8 cellular contexts compared by ENCODE assay signal in the genomic region with DNA sequence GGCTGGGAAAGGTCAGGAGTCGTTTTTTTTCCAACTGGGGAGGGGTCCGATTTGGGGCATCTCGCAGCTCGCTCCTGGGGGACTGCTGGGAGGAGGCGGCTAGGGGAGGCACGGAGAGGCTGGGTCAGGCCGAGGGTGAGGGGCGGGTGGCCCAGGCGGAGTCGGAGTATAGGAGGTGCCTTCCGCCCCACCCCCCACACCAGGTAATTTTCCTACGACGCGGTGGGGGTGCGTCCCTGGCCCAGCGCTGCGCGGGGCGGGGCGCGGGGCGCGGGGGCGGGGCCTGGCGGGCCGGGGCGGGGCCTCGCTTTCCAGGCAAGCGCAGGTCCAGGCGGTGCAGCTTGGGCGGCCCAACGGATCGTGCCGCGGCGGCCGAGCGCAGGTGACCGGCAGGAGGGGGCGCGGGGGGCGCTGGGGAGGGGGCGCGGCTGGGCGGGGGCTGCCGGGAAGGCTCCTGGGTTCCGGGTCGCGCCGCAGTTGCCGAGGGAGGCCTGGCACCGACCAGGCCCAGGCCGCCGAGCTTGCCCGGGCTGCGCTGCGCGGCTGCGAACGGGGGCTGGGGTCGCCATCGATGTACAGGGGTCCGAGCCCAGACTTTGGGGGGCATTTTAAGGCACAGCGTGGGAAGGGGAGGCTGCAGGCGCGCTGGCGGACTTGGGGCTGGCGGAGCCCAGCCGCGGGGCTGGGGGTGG. TPM values are rescaled to one million over a fixed set of nuclear protein-coding genes. Genes with fewer than 3 reads are reported as not detected.
DNase-seq lines count a peak whose midpoint lies in the region; ATAC-seq and TF ChIP-seq lines count a peak whose summit lies in the region.

A gene with protein sequence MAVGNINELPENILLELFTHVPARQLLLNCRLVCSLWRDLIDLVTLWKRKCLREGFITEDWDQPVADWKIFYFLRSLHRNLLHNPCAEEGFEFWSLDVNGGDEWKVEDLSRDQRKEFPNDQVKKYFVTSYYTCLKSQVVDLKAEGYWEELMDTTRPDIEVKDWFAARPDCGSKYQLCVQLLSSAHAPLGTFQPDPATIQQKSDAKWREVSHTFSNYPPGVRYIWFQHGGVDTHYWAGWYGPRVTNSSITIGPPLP (plus strand): TSS at position 307 of the 692 bp plus-strand sequence. CDS start 959 bp downstream, outside the sequence.

- H3K4me3 Mint-ChIP-seq in endothelial cell (ENCODE audit: unreplicated experiment) = peak within 1 kb of the TSS; percentile 47

- ATAC-seq in GM19438 (IDR thresholded peaks at IDR 0.05; ENCODE audit: low read depth, unreplicated experiment) = peak; percentile 65

- H3K4me1 Mint-ChIP-seq in endothelial cell (ENCODE audit: unreplicated experiment) = peaks cover 2% of the 10 kb centered on the region

- H3K9me3 Mint-ChIP-seq in endothelial cell (ENCODE audit: unreplicated experiment) = no peaks in the 10 kb centered on the region

- H3K27ac Mint-ChIP-seq in endothelial cell (ENCODE audit: unreplicated experiment) = no peak within 1 kb of the TSS

- H3K4me3 ChIP-seq in BE2C (ENCODE audit: low read depth, low read length) = peak within 1 kb of the TSS; percentile 48

- DNase-seq in BE2C (no peak), LoVo (ENCODE audit: low spot score) (peak; percentile 66), endothelial cell (ENCODE audit: low spot score) (peak; percentile 39), mucosa of gallbladder (ENCODE audit: low spot score) (peak; percentile 66), NCI-H1694 treated with DMSO at 0.1 percent for 48 hours (lab: John Stamatoyannopoulos, UW) (no peak)
- DNase-seq in activated CD8-positive, alpha-beta memory T cell treated with anti-CD3 and anti-CD28 coated beads for 4 hours (ENCODE audit: low read depth in 2 of 2) = peak; percentile 20 to 45
- DNase-seq in stimulated activated CD8-positive, alpha-beta memory T cell treated with anti-CD3 and anti-CD28 coated beads, Interleukin-7, amount 100 ng/mL, for 4 hours (ENCODE audit: low read depth in 2 of 2) = peak; percentile 26 to 58

- H3K27me3 Mint-ChIP-seq in endothelial cell (ENCODE audit: unreplicated experiment) = peaks cover 14% of the 10 kb centered on the region

- no peaks in the 10 kb centered on the region for H3K27me3 ChIP-seq in BE2C

- H3K36me3 ChIP-seq in BE2C = no peaks in the 10 kb centered on the region

- peaks cover 4% of the 10 kb centered on the region for H3K36me3 Mint-ChIP-seq in endothelial cell (ENCODE audit: low read depth, unreplicated experiment)

- H3K4me1 ChIP-seq in BE2C = no peaks in the 10 kb centered on the region

- H3K9me3 ChIP-seq in BE2C = no peaks in the 10 kb centered on the region

- no peak for TF ChIP-seq CTCF in BE2C (IDR thresholded peaks at IDR 0.05; ENCODE audit: low read depth, low read length)
- no peak for TF ChIP-seq CTCF in endothelial cell (IDR thresholded peaks at IDR 0.05; ENCODE audit: unreplicated experiment)

RNA-seq across cellular contexts. Expression of the gene that starts here (rescaled TPM):
- 30.0 TPM for polyA plus RNA-seq in BE2C (2012; ENCODE audit: insufficient read depth, insufficient read length, low read depth)
- total RNA-seq in endothelial cell (ENCODE audit: unreplicated experiment) (10.2 TPM), mucosa of gallbladder (43.6 TPM)

Comparison
In these comparisons a context has a peak if more than half of its experiments do, and no peak if none do; other contexts are left out.
1. DNase-seq: peak in LoVo (single experiment), activated CD8-positive, alpha-beta memory T cell treated with anti-CD3 and anti-CD28 coated beads for 4 hours (2 of 2), endothelial cell (single experiment), mucosa of gallbladder (single experiment) and stimulated activated CD8-positive, alpha-beta memory T cell treated with anti-CD3 and anti-CD28 coated beads, Interleukin-7, amount 100 ng/mL, for 4 hours (2 of 2); none in BE2C (single experiment) and NCI-H1694 treated with DMSO at 0.1 percent for 48 hours (single experiment).